Comparison of ENCODE assay signal across 37 cellular contexts in the genomic region with DNA sequence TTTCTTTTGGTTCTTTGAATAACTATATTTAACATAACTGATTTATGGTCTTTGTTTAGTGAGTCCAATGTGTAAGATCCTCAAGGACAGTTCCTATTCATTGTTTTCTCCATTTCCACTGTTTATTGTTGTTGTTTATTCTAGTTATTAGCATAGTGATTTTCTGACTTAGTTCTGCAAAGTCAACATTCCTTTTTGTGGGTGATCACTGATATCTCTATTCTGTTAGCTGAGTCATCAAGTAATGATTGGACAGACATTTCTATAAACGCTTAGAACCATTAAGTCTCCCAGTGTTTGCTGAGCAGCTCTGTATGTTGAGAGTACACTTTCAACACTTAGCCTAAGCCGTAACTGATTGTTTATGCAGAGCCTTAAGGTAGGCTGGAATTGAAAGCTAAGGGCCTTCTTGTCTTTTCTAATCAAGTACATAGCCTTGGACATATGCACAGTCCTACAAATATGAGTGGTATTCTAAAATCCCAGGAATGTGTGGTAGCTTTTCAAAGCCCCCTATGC.
"Had no signal": no experiment of that assay in that cellular context is flagged by ENCODE, and none has a peak within 500 bp of the region (broad histone marks: within the 10 kb centered on the region; RNA-seq: fewer than 3 reads in every experiment).

No MANE protein-coding gene starts in this region.

- H3K4me3 ChIP-seq: Peyer's patch had no signal

- H3K27me3 ChIP-seq: Peyer's patch had no signal

- H3K4me1 ChIP-seq: Peyer's patch had no signal

- H3K36me3 ChIP-seq: Peyer's patch had no signal

- H3K9me3 ChIP-seq: Peyer's patch had no signal

- H3K27ac ChIP-seq: Peyer's patch, RWPE1, VCaP had no signal

- ATAC-seq: activated CD8-positive, alpha-beta memory T cell treated with anti-CD3 and anti-CD28 coated beads, Interleukin-2, amount 10 ng/mL, durations not matched to agents 7 days and 5 days; activated T-cell treated with anti-CD3 and anti-CD28 coated beads, Interleukin-2, amount 50 U/mL, for 72 hours; activated T-helper 17 cell treated with anti-CD3 and anti-CD28 coated beads, Interleukin-2, amount 50 U/mL, for 72 hours; PC-3; Right ventricle myocardium inferior had no signal

- DNase-seq: activated B cell treated with CpG ODN at 0.5 μM for 24 hours; activated CD4-positive, alpha-beta memory T cell treated with anti-CD3 and anti-CD28 coated beads for 36 hours; activated CD4-positive, alpha-beta T cell treated with anti-CD3 and anti-CD28 coated beads for 4 hours; activated CD4-positive, alpha-beta T cell treated with anti-CD3 and anti-CD28 coated beads, Interleukin-2, amount 50 U/mL, for 1 hour; activated CD4-positive, CD25-positive, alpha-beta regulatory T cell treated with anti-CD3 and anti-CD28 coated beads, Interleukin-2, amount 50 U/mL, for 72 hours; activated CD8-positive, alpha-beta memory T cell treated with anti-CD3 and anti-CD28 coated beads, Interleukin-2, amount 10 ng/mL, durations not matched to agents 7 days and 5 days; activated CD8-positive, alpha-beta memory T cell treated with anti-CD3 and anti-CD28 coated beads, Interleukin-2, amount 50 U/mL, for 48 hours; activated effector memory CD4-positive, alpha-beta T cell treated with anti-CD3 and anti-CD28 coated beads, Interleukin-2, amount 50 U/mL, for 16 hours; activated naive CD4-positive, alpha-beta T cell; activated naive CD4-positive, alpha-beta T cell treated with anti-CD3 and anti-CD28 coated beads, Interleukin-2, amount 50 U/mL, for 16 hours; activated naive CD8-positive, alpha-beta T cell treated with anti-CD3 and anti-CD28 coated beads for 36 hours; activated T-cell treated with anti-CD3 and anti-CD28 coated beads, Interleukin-2, amount 50 U/mL, for 1 hour; activated T-cell treated with anti-CD3 and anti-CD28 coated beads, Interleukin-2, amount 50 U/mL, for 72 hours; amniotic stem cell; aorta; Kasumi-1; KG1; MM.1S; MV-4-11; NCI-H1092; NCI-H1436 treated with DMSO at 0.1 percent for 48 hours; NCI-H1694 treated with DMSO at 0.1 percent for 48 hours; NCI-H2029 treated with DMSO at 0.1 percent for 48 hours; NCI-H2107; NCI-H345; NK-92 treated with Interleukin-12 subunit alpha and Interleukin-12 subunit beta, amount 100 ng/mL, for 24 hours; PC-3; Peyer's patch; SIG-M5; SW 1271; T-helper 1 cell; T-helper 2 cell; T-helper 9 cell had no signal
